In the genomic region with DNA sequence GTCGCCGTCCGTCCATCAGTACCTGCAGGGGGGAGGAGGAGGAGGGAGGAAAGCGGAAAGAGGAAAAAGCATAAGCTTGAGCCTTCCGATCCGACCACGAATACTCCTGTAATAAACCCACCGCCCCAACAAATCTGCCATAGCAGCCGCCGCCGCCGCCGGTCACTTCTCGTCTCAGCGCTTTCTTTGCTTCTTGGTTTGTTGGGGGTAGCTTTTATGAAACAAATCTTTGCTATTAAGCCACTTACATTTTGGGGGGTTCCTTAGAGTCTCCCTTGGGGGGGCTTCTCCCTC, we compare ENCODE assay signal across 8 cellular contexts. TPM values are rescaled to one million over a fixed set of nuclear protein-coding genes. Genes with fewer than 3 reads are reported as not detected.
DNase-seq lines count a peak whose midpoint lies in the region; ATAC-seq and TF ChIP-seq lines count a peak whose summit lies in the region.

No MANE protein-coding gene starts in this region.

- H3K4me1 Mint-ChIP-seq in activated naive CD8-positive, alpha-beta T cell treated with anti-CD3 and anti-CD28 coated beads for 36 hours: peaks cover 19% of the 10 kb centered on the region
- peaks cover 20% of the 10 kb centered on the region for H3K4me1 Mint-ChIP-seq in memory B cell

- no peaks in the 10 kb centered on the region for H3K9me3 Mint-ChIP-seq in activated naive CD8-positive, alpha-beta T cell treated with anti-CD3 and anti-CD28 coated beads for 36 hours
- H3K9me3 Mint-ChIP-seq in memory B cell: no peaks in the 10 kb centered on the region

- H3K4me3 ChIP-seq in AG04449 (ENCODE audit: low read depth, low read length) (peak overlapping the region; percentile 60), H7 (ENCODE audit: insufficient read depth, low read depth, low read length) (peak overlapping the region; percentile 69)

- DNase-seq in AG04449 (ENCODE audit: low read depth, low spot score) (no peak), H7 (no peak), memory B cell (ENCODE audit: low spot score in 2 of 2) (no peak), DMS 273 treated with DMSO at 0.1 percent for 48 hours (lab: John Stamatoyannopoulos, UW) (no peak), GM20000 (ENCODE audit: low spot score) (no peak), AG20443 (ENCODE audit: low spot score) (no peak)
- DNase-seq in activated naive CD8-positive, alpha-beta T cell treated with anti-CD3 and anti-CD28 coated beads for 36 hours: no peak
- no peak for DNase-seq in stimulated activated CD4-positive, alpha-beta T cell treated with anti-CD3 and anti-CD28 coated beads, Interleukin-4, amount 100 ng/mL, for 4 hours

- TF ChIP-seq CTCF in AG04449 (IDR thresholded peaks at IDR 0.05; ENCODE audit: insufficient read depth, low read length, missing control alignments): no peak
- no peak for TF ChIP-seq CTCF in GM20000 (IDR thresholded peaks at IDR 0.05; ENCODE audit: extremely low read depth, missing control alignments)

- POLR2A ChIA-PET in AG04449 (lab: Yijun Ruan, JAX): no interaction called here

- ATAC-seq in memory B cell (ENCODE audit: low read depth): peak; percentile 7

- CTCF ChIA-PET in AG04449 (lab: Yijun Ruan, JAX): interaction anchor here (1.1 kb wide), 1 partner anchor 10 kb away, joined by 3 read pairs; no protein-coding TSS in a partner anchor

- peak overlapping the region; percentile 64 for H3K4me3 Mint-ChIP-seq in activated naive CD8-positive, alpha-beta T cell treated with anti-CD3 and anti-CD28 coated beads for 36 hours
- peak overlapping the region; percentile 88 for H3K4me3 Mint-ChIP-seq in memory B cell

- H3K27me3 ChIP-seq in H7 (ENCODE audit: control insufficient read depth, insufficient read depth, low read length): peaks cover 48% of the 10 kb centered on the region

- peaks cover 74% of the 10 kb centered on the region for H3K27me3 Mint-ChIP-seq in activated naive CD8-positive, alpha-beta T cell treated with anti-CD3 and anti-CD28 coated beads for 36 hours
- peaks cover 15% of the 10 kb centered on the region for H3K27me3 Mint-ChIP-seq in memory B cell

- no peaks in the 10 kb centered on the region for H3K36me3 Mint-ChIP-seq in activated naive CD8-positive, alpha-beta T cell treated with anti-CD3 and anti-CD28 coated beads for 36 hours
- H3K36me3 Mint-ChIP-seq in memory B cell: no peaks in the 10 kb centered on the region

- H3K27ac Mint-ChIP-seq in activated naive CD8-positive, alpha-beta T cell treated with anti-CD3 and anti-CD28 coated beads for 36 hours: no peak overlapping the region
- no peak overlapping the region for H3K27ac Mint-ChIP-seq in memory B cell

- H3K36me3 ChIP-seq in H7 (replicated peaks; ENCODE audit: control insufficient read depth, insufficient read depth, low read length): no peaks in the 10 kb centered on the region

RNA-seq across cellular contexts. Expression of a gene that starts 0.3 kb away (rescaled TPM):
- 0.21 and 0.22 TPM in 2 replicates for total RNA-seq in H7 (2014; rRNA removed; shearing (Covaris generic))
- total RNA-seq in activated naive CD8-positive, alpha-beta T cell treated with anti-CD3 and anti-CD28 coated beads for 36 hours: not detected
